Comparison of ENCODE assay signal across 8 cellular contexts in genomic region chr20:14055127-14055742, GRCh38. TPM values are rescaled to one million over a fixed set of nuclear protein-coding genes. Genes with fewer than 3 reads are reported as not detected.
DNase-seq lines count a peak whose midpoint lies in the region; ATAC-seq and TF ChIP-seq lines count a peak whose summit lies in the region.

No MANE protein-coding gene starts in this region.

- H3K4me3 ChIP-seq in choroid plexus epithelial cell (ENCODE audit: low read depth, low read length): no peak overlapping the region

- DNase-seq in GF-D8 (lab: John Stamatoyannopoulos, UW): peak; percentile 22
- peak; percentile 71 for DNase-seq in NOMO-1 treated with DMSO at 0.1 percent for 48 hours (lab: John Stamatoyannopoulos, UW; ENCODE audit: unreplicated experiment)
- peak; percentile 87 for DNase-seq in choroid plexus epithelial cell (ENCODE audit: low read depth)
- DNase-seq in mesothelial cell of epicardium (ENCODE audit: low spot score in 2 of 2, unreplicated experiment in 2 of 2): no peak

- no peaks in the 10 kb centered on the region for H3K9me3 Mint-ChIP-seq in mesothelial cell of epicardium

- H3K27ac ChIP-seq in 22Rv1: no peak overlapping the region

- H3K27ac Mint-ChIP-seq in mesothelial cell of epicardium: no peak overlapping the region

- H3K36me3 Mint-ChIP-seq in mesothelial cell of epicardium: no peaks in the 10 kb centered on the region

- no peak for ATAC-seq in GM21381 (IDR thresholded peaks at IDR 0.05; ENCODE audit: unreplicated experiment)
- ATAC-seq in GM18520 (IDR thresholded peaks at IDR 0.05; ENCODE audit: unreplicated experiment): no peak

- no peak overlapping the region for H3K4me3 Mint-ChIP-seq in mesothelial cell of epicardium

- H3K4me1 Mint-ChIP-seq in mesothelial cell of epicardium: peaks cover 6% of the 10 kb centered on the region

- peaks cover 3% of the 10 kb centered on the region for H3K27me3 Mint-ChIP-seq in mesothelial cell of epicardium (ENCODE audit: low read depth)

- TF ChIP-seq CTCF in 22Rv1 (IDR thresholded peaks at IDR 0.05) (peak; percentile 79), choroid plexus epithelial cell (conservative IDR thresholded peaks at IDR 0.05; ENCODE audit: low read depth, low read length) (peak; percentile 59), mesothelial cell of epicardium (IDR thresholded peaks at IDR 0.05; ENCODE audit: unreplicated experiment) (peak; percentile 72)

- peak; percentile 74 for TF ChIP-seq RAD21 in Ishikawa (IDR thresholded peaks at IDR 0.05; ENCODE audit: low read depth)

- TF ChIP-seq EP300 in Ishikawa (IDR thresholded peaks at IDR 0.05; ENCODE audit: borderline replicate concordance): no peak

TF ChIP-seq in Ishikawa, 13 proteins besides CTCF, POLR2A, EP300 and RAD21:
- TF ChIP-seq TCF12 (IDR thresholded peaks at IDR 0.05; ENCODE audit: low read depth) (no peak), CREB1 (IDR thresholded peaks at IDR 0.05; ENCODE audit: low read depth) (no peak), EGR1 (IDR thresholded peaks at IDR 0.05) (no peak), NFIC (IDR thresholded peaks at IDR 0.05) (no peak), TEAD4 (IDR thresholded peaks at IDR 0.05) (no peak), ZBTB7A (IDR thresholded peaks at IDR 0.05; ENCODE audit: low read depth) (no peak), TAF1 (IDR thresholded peaks at IDR 0.05; ENCODE audit: low read depth) (no peak), YY1 (IDR thresholded peaks at IDR 0.05; ENCODE audit: low read depth) (no peak), CEBPB (IDR thresholded peaks at IDR 0.05) (no peak), FOXM1 (IDR thresholded peaks at IDR 0.05; ENCODE audit: borderline replicate concordance, low read depth) (no peak)
- TF ChIP-seq, protein P1, sequence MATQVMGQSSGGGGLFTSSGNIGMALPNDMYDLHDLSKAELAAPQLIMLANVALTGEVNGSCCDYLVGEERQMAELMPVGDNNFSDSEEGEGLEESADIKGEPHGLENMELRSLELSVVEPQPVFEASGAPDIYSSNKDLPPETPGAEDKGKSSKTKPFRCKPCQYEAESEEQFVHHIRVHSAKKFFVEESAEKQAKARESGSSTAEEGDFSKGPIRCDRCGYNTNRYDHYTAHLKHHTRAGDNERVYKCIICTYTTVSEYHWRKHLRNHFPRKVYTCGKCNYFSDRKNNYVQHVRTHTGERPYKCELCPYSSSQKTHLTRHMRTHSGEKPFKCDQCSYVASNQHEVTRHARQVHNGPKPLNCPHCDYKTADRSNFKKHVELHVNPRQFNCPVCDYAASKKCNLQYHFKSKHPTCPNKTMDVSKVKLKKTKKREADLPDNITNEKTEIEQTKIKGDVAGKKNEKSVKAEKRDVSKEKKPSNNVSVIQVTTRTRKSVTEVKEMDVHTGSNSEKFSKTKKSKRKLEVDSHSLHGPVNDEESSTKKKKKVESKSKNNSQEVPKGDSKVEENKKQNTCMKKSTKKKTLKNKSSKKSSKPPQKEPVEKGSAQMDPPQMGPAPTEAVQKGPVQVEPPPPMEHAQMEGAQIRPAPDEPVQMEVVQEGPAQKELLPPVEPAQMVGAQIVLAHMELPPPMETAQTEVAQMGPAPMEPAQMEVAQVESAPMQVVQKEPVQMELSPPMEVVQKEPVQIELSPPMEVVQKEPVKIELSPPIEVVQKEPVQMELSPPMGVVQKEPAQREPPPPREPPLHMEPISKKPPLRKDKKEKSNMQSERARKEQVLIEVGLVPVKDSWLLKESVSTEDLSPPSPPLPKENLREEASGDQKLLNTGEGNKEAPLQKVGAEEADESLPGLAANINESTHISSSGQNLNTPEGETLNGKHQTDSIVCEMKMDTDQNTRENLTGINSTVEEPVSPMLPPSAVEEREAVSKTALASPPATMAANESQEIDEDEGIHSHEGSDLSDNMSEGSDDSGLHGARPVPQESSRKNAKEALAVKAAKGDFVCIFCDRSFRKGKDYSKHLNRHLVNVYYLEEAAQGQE (IDR thresholded peaks at IDR 0.05; ENCODE audit: low read depth): no peak
- TF ChIP-seq, protein P2, sequence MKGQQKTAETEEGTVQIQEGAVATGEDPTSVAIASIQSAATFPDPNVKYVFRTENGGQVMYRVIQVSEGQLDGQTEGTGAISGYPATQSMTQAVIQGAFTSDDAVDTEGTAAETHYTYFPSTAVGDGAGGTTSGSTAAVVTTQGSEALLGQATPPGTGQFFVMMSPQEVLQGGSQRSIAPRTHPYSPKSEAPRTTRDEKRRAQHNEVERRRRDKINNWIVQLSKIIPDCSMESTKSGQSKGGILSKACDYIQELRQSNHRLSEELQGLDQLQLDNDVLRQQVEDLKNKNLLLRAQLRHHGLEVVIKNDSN (IDR thresholded peaks at IDR 0.05): no peak
- TF ChIP-seq, protein P3, sequence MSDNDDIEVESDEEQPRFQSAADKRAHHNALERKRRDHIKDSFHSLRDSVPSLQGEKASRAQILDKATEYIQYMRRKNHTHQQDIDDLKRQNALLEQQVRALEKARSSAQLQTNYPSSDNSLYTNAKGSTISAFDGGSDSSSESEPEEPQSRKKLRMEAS (IDR thresholded peaks at IDR 0.05): no peak
TF ChIP-seq in Ishikawa: peak in this region for 0.

RNA-seq across cellular contexts. Expression of gene MACROD2, which starts 59.9 kb away (rescaled TPM):
- total RNA-seq in mesothelial cell of epicardium: 10.0 to 11.8 TPM (median 11.2 TPM) in 3 replicates

Comparison
In these comparisons a context has a peak if more than half of its experiments do, and no peak if none do; other contexts are left out.
1. DNase-seq: peak in GF-D8 (single experiment), NOMO-1 treated with DMSO at 0.1 percent for 48 hours (single experiment) and choroid plexus epithelial cell (single experiment); none in mesothelial cell of epicardium (0 of 2).
2. Peak in every context shown above with its lines, with median percentiles within 50 percentile points of each other: CTCF ChIP-seq.